In genomic region chr2:178469219-178469849, GRCh38 we compare ENCODE assay signal across 24 cellular contexts. TPM values are rescaled to one million over a fixed set of nuclear protein-coding genes. Genes with fewer than 3 reads are reported as not detected.
"Had no signal": no experiment of that assay in that cellular context is flagged by ENCODE, and none has a peak within 500 bp of the region (broad histone marks: within the 10 kb centered on the region; RNA-seq: fewer than 3 reads in every experiment).

No MANE protein-coding gene starts in this region.

- H3K9me3 ChIP-seq: SK-N-SH had no signal

- ATAC-seq: Panc1, PC-3 had no signal

- FAIRE-seq: HTR-8/SVneo had no signal

- DNase-seq: Karpas-422, KG1, MM.1S, NCI-H1092 treated with DMSO at 0.1 percent for 48 hours, NCI-H1436, NCI-H187, NCI-H2029, NCI-H2081 treated with DMSO at 0.1 percent for 48 hours, NCI-H2171, NCI-H226, NCI-H446, NCI-H510A, NCI-H524 treated with DMSO at 0.1 percent for 48 hours, NCI-H69, NCI-H774, PC-3, SHP77, SK-N-SH, SW 1271 had no signal

- H3K27ac ChIP-seq: HL-60, RWPE1 had no signal

RNA-seq across cellular contexts. Expression of gene PJVK, which starts 18.2 kb away (rescaled TPM):
- total RNA-seq: M059J had no signal
